Comparison of ENCODE assay signal across 23 cellular contexts in genomic region chr7:68235937-68236336, GRCh38.
"Had no signal": no experiment of that assay in that cellular context is flagged by ENCODE, and none has a peak within 500 bp of the region (broad histone marks: within the 10 kb centered on the region; RNA-seq: fewer than 3 reads in every experiment).

No MANE protein-coding gene starts in this region.

- DNase-seq: activated CD4-positive, alpha-beta T cell treated with anti-CD3 and anti-CD28 coated beads for 4 hours; activated CD4-positive, alpha-beta T cell treated with anti-CD3 and anti-CD28 coated beads, Interleukin-2, amount 50 U/mL, for 4 hours; activated naive CD4-positive, alpha-beta T cell; activated T-cell treated with anti-CD3 and anti-CD28 coated beads for 4 hours; activated T-cell treated with anti-CD3 and anti-CD28 coated beads, Interleukin-2, amount 50 U/mL, for 72 hours; anterior cingulate cortex; caudate nucleus; cortex of kidney; endodermal cell; esophagus squamous epithelium; left ventricle myocardium inferior; mesendoderm; mucosa of descending colon; posterior cingulate gyrus; right lobe of liver; stimulated activated CD4-positive, alpha-beta T cell treated with anti-CD3 and anti-CD28 coated beads, Interleukin-2, amount 100 ng/mL, for 48 hours; stimulated activated naive CD4-positive, alpha-beta T cell treated with Interleukin-2 at 50 U/mL for 16 hours had no signal

- FAIRE-seq: frontal cortex, islet of Langerhans had no signal

- H3K4me3 ChIP-seq: esophagus squamous epithelium, left ventricle myocardium inferior, lung, mucosa of descending colon, right lobe of liver, tibial nerve had no signal

- H3K4me1 ChIP-seq: esophagus squamous epithelium, left ventricle myocardium inferior, right lobe of liver, tibial nerve had no signal

- H3K27me3 ChIP-seq: esophagus squamous epithelium, right lobe of liver, tibial nerve had no signal

- H3K27ac ChIP-seq: esophagus squamous epithelium, left ventricle myocardium inferior, right lobe of liver, tibial nerve had no signal

- ATAC-seq: activated naive CD4-positive, alpha-beta T cell treated with anti-CD3 and anti-CD28 coated beads, Interleukin-2, amount 50 U/mL, for 72 hours; activated T-cell treated with anti-CD3 and anti-CD28 coated beads, Interleukin-2, amount 50 U/mL, for 72 hours; mucosa of descending colon; natural killer cell treated with Interleukin-12 subunit alpha and Interleukin-12 subunit beta and Interleukin-15 and Interleukin-18, amount 100 ng/mL, for 72 hours; right lobe of liver had no signal

- H3K36me3 ChIP-seq: esophagus squamous epithelium, left ventricle myocardium inferior, right lobe of liver, tibial nerve had no signal

- H3K9me3 ChIP-seq: esophagus squamous epithelium, right lobe of liver had no signal
